ENCODE assay signal across 8 cellular contexts in the genomic region with DNA sequence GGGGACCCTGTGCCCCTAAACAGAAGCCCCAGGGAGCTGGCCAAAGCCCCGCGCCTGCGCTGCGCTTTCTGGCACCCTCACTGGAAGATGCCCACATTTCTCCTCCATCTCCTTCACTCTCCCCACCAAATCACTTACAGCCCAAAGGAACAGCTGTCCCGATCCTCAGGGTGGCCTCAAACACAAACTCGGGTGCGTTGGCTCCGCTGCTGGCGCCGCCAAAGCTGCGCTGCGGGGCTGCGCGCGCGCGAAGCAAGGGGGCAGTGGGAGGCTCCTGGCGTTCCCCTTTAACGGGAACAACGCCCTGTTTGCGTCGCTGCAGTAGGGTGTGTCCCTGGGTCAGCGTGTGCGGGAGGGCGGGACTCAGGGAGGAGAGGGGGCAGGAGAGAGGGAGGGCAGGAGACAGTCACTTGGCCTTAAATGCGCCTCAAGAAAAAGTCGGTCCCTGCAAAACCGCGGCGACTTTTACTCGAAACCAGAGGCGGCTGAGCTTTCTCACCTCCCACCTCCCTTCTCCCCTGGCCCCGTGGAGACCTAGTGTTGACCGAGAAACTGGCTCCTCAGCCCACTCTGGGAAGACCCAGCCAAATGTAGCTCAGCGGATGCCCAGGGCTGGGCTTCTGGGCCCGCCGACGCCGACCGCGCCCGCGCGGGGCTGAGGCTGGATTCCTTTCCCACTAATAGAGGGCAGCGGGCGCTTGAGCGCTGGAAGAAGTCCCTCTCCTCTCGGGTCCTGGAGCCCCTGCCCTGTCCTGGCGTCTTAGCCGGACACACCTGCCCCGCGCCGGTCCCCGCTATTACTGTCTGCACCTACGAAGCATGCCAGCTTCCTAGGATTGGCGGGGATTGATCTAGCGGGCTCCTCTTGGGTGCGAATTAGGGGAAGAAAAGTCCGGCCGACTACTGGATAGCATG. TPM values are rescaled to one million over a fixed set of nuclear protein-coding genes. Genes with fewer than 3 reads are reported as not detected.
A peak's percentile ranks its signal among the peaks of the same experiment; 100 is the strongest.
DNase-seq lines count a peak whose midpoint lies in the region; ATAC-seq, FAIRE-seq and TF ChIP-seq lines count a peak whose summit lies in the region.

No MANE protein-coding gene starts in this region.

- no peaks in the 10 kb centered on the region for H3K79me2 ChIP-seq in keratinocyte (ENCODE audit: control insufficient read depth, insufficient read depth, low read length)

- no peaks in the 10 kb centered on the region for H3K9me3 ChIP-seq in keratinocyte (ENCODE audit: control insufficient read depth, low read depth, low read length)
- no peaks in the 10 kb centered on the region for H3K9me3 ChIP-seq in spleen

- no peak for TF ChIP-seq POLR2A in spleen (IDR thresholded peaks at IDR 0.05)

- peaks cover 27% of the 10 kb centered on the region for H3K4me1 ChIP-seq in keratinocyte (ENCODE audit: control insufficient read depth, extremely low read depth, insufficient read depth, low read length)
- peaks cover 10 to 66% (median 52%) of the 10 kb centered on the region in 6 donors for H3K4me1 ChIP-seq in spleen

- ATAC-seq in HG03378 (IDR thresholded peaks at IDR 0.05; ENCODE audit: unreplicated experiment) = no peak
- ATAC-seq in GM19455 (IDR thresholded peaks at IDR 0.05; ENCODE audit: unreplicated experiment) = no peak

- CTCF ChIA-PET in GM10248 (lab: Yijun Ruan, JAX) = interaction anchor here (1.1 to 2.4 kb wide), 3 partner anchors 10 to 241 kb away, joined by 3 to 10 read pairs (median 6); no protein-coding TSS in a partner anchor

- in situ Hi-C loops in Caki2 (cut with HindIII; ENCODE audit: low pct_unique_long_range_greater_than_20kb, low sequenced_read_pairs) = no loop called here

- H3K36me3 ChIP-seq in keratinocyte (ENCODE audit: control insufficient read depth in 2 of 2, extremely low read depth in 1 of 2, insufficient read depth in 2 of 2, low read length in 2 of 2) (no peaks in the 10 kb centered on the region), spleen (peaks cover 0 to 16% (median 0%) of the 10 kb centered on the region in 6 donors)

- H3K9me1 ChIP-seq in keratinocyte (ENCODE audit: control insufficient read depth, extremely low read depth, insufficient read depth, low read length) = no peaks in the 10 kb centered on the region

- peak overlapping the region; percentile 91 for H3K27ac ChIP-seq in cingulate gyrus (ENCODE audit: low read depth, low read length)
- no peak overlapping the region for H3K27ac ChIP-seq in keratinocyte (ENCODE audit: control insufficient read depth, insufficient read depth, low read length)
- H3K27ac ChIP-seq in spleen = peak overlapping the region in 7 of 8 donors; percentile 69 to 90 (median 83)

- POLR2A ChIA-PET in GM10248 (lab: Yijun Ruan, JAX) = no interaction called here

- FAIRE-seq in keratinocyte (lab: Jason Lieb, UNC) = no peak

- DNase-seq in Caki2 (ENCODE audit: low read depth) = peak; percentile 84
- DNase-seq in NCI-H1105 treated with DMSO at 0.1 percent for 48 hours (lab: John Stamatoyannopoulos, UW) = peak; percentile 57
- DNase-seq in keratinocyte (ENCODE audit: low read depth, low spot score) = no peak
- DNase-seq in spleen = peak; percentile 79
- DNase-seq in GM10248 (ENCODE audit: extremely low spot score) = no peak

- H3K27me3 ChIP-seq in keratinocyte (ENCODE audit: control insufficient read depth, extremely low read depth, insufficient read depth, low read length) (peaks cover 36% of the 10 kb centered on the region), spleen (replicated peaks in 1 of 7) (peaks cover 0 to 93% (median 24%) of the 10 kb centered on the region in 7 donors)

- intact Hi-C loops in spleen (cut with DNase I; ENCODE audit: low total_unique reads) = no loop called here

- H2AFZ ChIP-seq in keratinocyte (ENCODE audit: control insufficient read depth, low read length) = peak overlapping the region; percentile 75

- H3K4me3 ChIP-seq in keratinocyte (ENCODE audit: control insufficient read depth in 2 of 3, extremely low read depth in 1 of 3, insufficient read depth in 2 of 3, low read depth in 1 of 3, low read length in 3 of 3) (peak overlapping the region; percentile 28 to 56 (median 49)), spleen (peak overlapping the region; percentile 24 to 75 (median 49))

- peak overlapping the region; percentile 29 for H3K9ac ChIP-seq in keratinocyte (ENCODE audit: control insufficient read depth, extremely low read depth, insufficient read depth, low read length)

- TF ChIP-seq CTCF in keratinocyte (optimal IDR thresholded peaks at IDR 0.05 in 1 of 3, IDR thresholded peaks at IDR 0.05 in 1 of 3, conservative IDR thresholded peaks at IDR 0.05 in 1 of 3; ENCODE audit: extremely low read depth in 1 of 3, insufficient read depth in 2 of 3, low read length in 3 of 3) (no peak), spleen (IDR thresholded peaks at IDR 0.05 in 8 of 11, conservative IDR thresholded peaks at IDR 0.05 in 3 of 11) (no peak), GM10248 (IDR thresholded peaks at IDR 0.05; ENCODE audit: control extremely low read depth, extremely low read depth, low read depth, missing control alignments) (no peak)

- no peaks in the 10 kb centered on the region for H4K20me1 ChIP-seq in keratinocyte (ENCODE audit: control insufficient read depth, extremely low read depth, insufficient read depth, low read length)

- dilution Hi-C loops in keratinocyte (cut with MboI; ENCODE audit: extremely low pct_ligation_motif_present, low sequenced_read_pairs) = no loop called here

- peak overlapping the region; percentile 94 for H3K4me2 ChIP-seq in keratinocyte (ENCODE audit: control insufficient read depth, extremely low read depth, insufficient read depth, low read depth, low read length)

- 2 to 5% (median 4%) methylated on average over 53 to 60 of the region's 60 CpGs for WGBS in spleen, 5 donors

RNA-seq across cellular contexts. Expression of gene PMP22, which starts 2.6 kb away (rescaled TPM):
- 8.7 and 13.6 TPM in 2 replicates for total RNA-seq in Caki2 (2014; rRNA removed; shearing (Covaris generic); ENCODE audit: low replicate concordance)
- 7.9 to 12.1 TPM (median 8.1 TPM) in 3 replicates for polyA plus RNA-seq in keratinocyte
- polyA plus RNA-seq in keratinocyte (2011; ENCODE audit: low read depth) = 0.60 TPM
- polyA plus RNA-seq in keratinocyte (2011; cell fraction: cytosol; rRNA removed) = 6.1 and 6.2 TPM in 2 replicates
- polyA plus RNA-seq in keratinocyte (2011; cell fraction: nucleus; rRNA removed) = 7.9 and 9.3 TPM in 2 replicates
- polyA plus RNA-seq in keratinocyte (2012; ENCODE audit: low replicate concordance) = 0.82 and 6.6 TPM in 2 replicates
- polyA minus RNA-seq in keratinocyte = 9.7 to 51.5 TPM (median 19.8 TPM) in 3 replicates
- 6.1 TPM for polyA minus RNA-seq in keratinocyte (2011; cell fraction: cytosol; rRNA and poly(A)+ RNA removed)
- 3.6 and 5.4 TPM in 2 replicates for polyA minus RNA-seq in keratinocyte (2011; cell fraction: nucleus; rRNA and poly(A)+ RNA removed)
- 10 to 100 TPM; 30.0 to 40.0 (median 33.3) TPM for total RNA-seq in spleen
- 10 to 100 TPM in 2 of 3 donors, 1 to 10 TPM in 1; 9.5 to 23.8 (median 22.1) TPM for polyA plus RNA-seq in spleen

Comparison
In these comparisons a context has a peak if more than half of its experiments do, and no peak if none do; other contexts are left out.
1. DNase-seq: peak in Caki2 (single experiment), NCI-H1105 treated with DMSO at 0.1 percent for 48 hours (single experiment) and spleen (single experiment); none in keratinocyte (single experiment) and GM10248 (single experiment).